12 cellular contexts compared by ENCODE assay signal in genomic region chr11:61959026-61959608, GRCh38. TPM values are rescaled to one million over a fixed set of nuclear protein-coding genes. Genes with fewer than 3 reads are reported as not detected.
DNase-seq lines count a peak whose midpoint lies in the region; ATAC-seq and TF ChIP-seq lines count a peak whose summit lies in the region.
"Had no signal": no experiment of that assay in that cellular context is flagged by ENCODE, and none has a peak within 500 bp of the region (broad histone marks: within the 10 kb centered on the region; RNA-seq: fewer than 3 reads in every experiment).

No MANE protein-coding gene starts in this region.

- H3K36me3 ChIP-seq in breast epithelium, result no peaks in the 10 kb centered on the region

- intact Hi-C loops in Calu3 (cut with micrococcal nuclease; ENCODE audit: unreplicated experiment), result no loop called here
- intact Hi-C loops in breast epithelium (cut with DNase I; ENCODE audit: low total_unique reads), result loop anchor here (10.0 kb wide), 1 partner anchor 126 kb away; no protein-coding TSS in a partner anchor
- intact Hi-C loops in natural killer cell (cut with micrococcal nuclease), result no loop called here

- DNase-seq in Calu3, result no peak
- peak; percentile 73 for DNase-seq in HPDE6-E6E7 (ENCODE audit: extremely low spot score)
- DNase-seq in breast epithelium (ENCODE audit: low spot score in 2 of 2), result peak in 1 of 2 donors; percentile 13
- no peak for DNase-seq in natural killer cell
- DNase-seq in effector memory CD8-positive, alpha-beta T cell, result no peak
- no peak for DNase-seq in NCI-H1694 treated with DMSO at 0.1 percent for 48 hours (lab: John Stamatoyannopoulos, UW)
- DNase-seq: activated gamma-delta T cell, heart left ventricle, NCI-H1092 treated with DMSO at 0.1 percent for 48 hours had no signal

- no TSS peak for BruUV-seq in Calu3 (replicated peaks; lab: Mats Ljungman, UMichigan)

- H3K27me3 ChIP-seq in breast epithelium, result no peaks in the 10 kb centered on the region

- H3K27ac ChIP-seq in breast epithelium, result peak overlapping the region; percentile 12 to 25

- H3K4me3 Mint-ChIP-seq in Calu3 (ENCODE audit: low read depth, unreplicated experiment) (no peak overlapping the region), natural killer cell (no peak overlapping the region)
- no peak overlapping the region for H3K4me3 Mint-ChIP-seq in effector memory CD8-positive, alpha-beta T cell
- H3K4me3 Mint-ChIP-seq: CD4-positive, alpha-beta T cell had no signal

- CTCF ChIA-PET in Calu3 (lab: Charles Lee), result interaction anchor here (1.0 to 1.9 kb wide), 4 partner anchors 10 to 22 kb away, joined by 3 to 12 read pairs (median 3); partner anchors contain the start of gene BEST1

- no peaks in the 10 kb centered on the region for H3K9me3 Mint-ChIP-seq in Calu3 (ENCODE audit: low read depth, unreplicated experiment)
- no peaks in the 10 kb centered on the region for H3K9me3 Mint-ChIP-seq in natural killer cell
- H3K9me3 Mint-ChIP-seq in effector memory CD8-positive, alpha-beta T cell, result no peaks in the 10 kb centered on the region
- H3K9me3 Mint-ChIP-seq: CD4-positive, alpha-beta T cell had no signal

- TF ChIP-seq CTCF in Calu3 (IDR thresholded peaks at IDR 0.05; ENCODE audit: unreplicated experiment) (no peak), breast epithelium (IDR thresholded peaks at IDR 0.05) (no peak), natural killer cell (IDR thresholded peaks at IDR 0.05) (no peak)

- no peaks in the 10 kb centered on the region for H3K9me3 ChIP-seq in breast epithelium
- H3K9me3 ChIP-seq: heart left ventricle had no signal

- no peaks in the 10 kb centered on the region for H3K27me3 Mint-ChIP-seq in Calu3 (ENCODE audit: unreplicated experiment)
- H3K27me3 Mint-ChIP-seq in natural killer cell (ENCODE audit: low read depth in 2 of 2), result peaks cover 0 to 7% of the 10 kb centered on the region in 2 donors
- H3K27me3 Mint-ChIP-seq in effector memory CD8-positive, alpha-beta T cell, result peaks cover 10 to 21% of the 10 kb centered on the region in 2 donors

- TF ChIP-seq POLR2A in breast epithelium (IDR thresholded peaks at IDR 0.05), result no peak

- H3K4me1 ChIP-seq in breast epithelium, result peaks cover 9 to 16% of the 10 kb centered on the region in 2 donors

- H3K4me3 ChIP-seq in breast epithelium, result no peak overlapping the region
- H3K4me3 ChIP-seq: heart left ventricle had no signal

- H3K36me3 Mint-ChIP-seq in Calu3 (ENCODE audit: insufficient read depth, unreplicated experiment) (peaks cover 43% of the 10 kb centered on the region), natural killer cell (no peaks in the 10 kb centered on the region)
- H3K36me3 Mint-ChIP-seq in effector memory CD8-positive, alpha-beta T cell (ENCODE audit: insufficient read depth), result peaks cover 33% of the 10 kb centered on the region

- H3K27ac Mint-ChIP-seq in Calu3 (ENCODE audit: unreplicated experiment) (peak overlapping the region; percentile 82), natural killer cell (peak overlapping the region in 1 of 2 donors; percentile 57)
- peak overlapping the region in 1 of 2 donors; percentile 53 for H3K27ac Mint-ChIP-seq in effector memory CD8-positive, alpha-beta T cell
- H3K27ac Mint-ChIP-seq: CD4-positive, alpha-beta T cell had no signal

- ATAC-seq in natural killer cell (peak in 2 of 3 donors; percentile 2 to 31), GM19455 (IDR thresholded peaks at IDR 0.05; ENCODE audit: unreplicated experiment) (no peak), HG03432 (IDR thresholded peaks at IDR 0.05; ENCODE audit: unreplicated experiment) (no peak)
- ATAC-seq in effector memory CD8-positive, alpha-beta T cell (replicated peaks), result no peak
- ATAC-seq: heart left ventricle had no signal

- H3K4me1 Mint-ChIP-seq in Calu3 (ENCODE audit: low read depth, unreplicated experiment) (peaks cover 41% of the 10 kb centered on the region), natural killer cell (peaks cover 16 to 26% of the 10 kb centered on the region in 2 donors)
- peaks cover 6 to 13% of the 10 kb centered on the region in 2 donors for H3K4me1 Mint-ChIP-seq in effector memory CD8-positive, alpha-beta T cell (ENCODE audit: low read depth in 2 of 2)

RNA-seq across cellular contexts. Expression of gene FTH1, which starts 8.3 kb away (rescaled TPM):
- total RNA-seq in Calu3 (2022) (1,555 and 1,627 TPM in 2 replicates), breast epithelium (1,000 to 10,000 TPM; 2,151 to 6,439 (median 3,491) TPM), natural killer cell (1,000 to 10,000 TPM; 1,067 to 1,951 (median 1,796) TPM)

RNA-seq across cellular contexts. Expression of gene BEST1, which starts 9.0 kb away (rescaled TPM):
- total RNA-seq in Calu3 (2022), result 0.78 and 1.1 TPM in 2 replicates
- 10 to 100 TPM in 1 of 3 donors, 1 to 10 TPM in 2; 3.7 to 10.1 (median 5.9) TPM for total RNA-seq in breast epithelium
- 1 to 10 TPM in 2 of 3 donors, under 1 TPM in 1; 0.32 to 2.0 (median 1.4) TPM for total RNA-seq in natural killer cell

RNA-seq across cellular contexts. Expression of gene RAB3IL1, which starts 41.8 kb away (rescaled TPM):
- total RNA-seq in Calu3 (2022), result 0.76 and 2.4 TPM in 2 replicates
- total RNA-seq in breast epithelium, result 10 to 100 TPM; 11.7 to 27.9 (median 22.6) TPM
- not detected for total RNA-seq in natural killer cell
- total RNA-seq: CD4-positive, alpha-beta T cell had no signal

Comparison
In these comparisons a context has a peak if more than half of its experiments do, and no peak if none do; other contexts are left out.
1. ATAC-seq: peak in natural killer cell (2 of 3); none in GM19455 (single experiment), effector memory CD8-positive, alpha-beta T cell (single experiment) and HG03432 (single experiment).